1 cellular context compared by ENCODE assay signal in the genomic region with DNA sequence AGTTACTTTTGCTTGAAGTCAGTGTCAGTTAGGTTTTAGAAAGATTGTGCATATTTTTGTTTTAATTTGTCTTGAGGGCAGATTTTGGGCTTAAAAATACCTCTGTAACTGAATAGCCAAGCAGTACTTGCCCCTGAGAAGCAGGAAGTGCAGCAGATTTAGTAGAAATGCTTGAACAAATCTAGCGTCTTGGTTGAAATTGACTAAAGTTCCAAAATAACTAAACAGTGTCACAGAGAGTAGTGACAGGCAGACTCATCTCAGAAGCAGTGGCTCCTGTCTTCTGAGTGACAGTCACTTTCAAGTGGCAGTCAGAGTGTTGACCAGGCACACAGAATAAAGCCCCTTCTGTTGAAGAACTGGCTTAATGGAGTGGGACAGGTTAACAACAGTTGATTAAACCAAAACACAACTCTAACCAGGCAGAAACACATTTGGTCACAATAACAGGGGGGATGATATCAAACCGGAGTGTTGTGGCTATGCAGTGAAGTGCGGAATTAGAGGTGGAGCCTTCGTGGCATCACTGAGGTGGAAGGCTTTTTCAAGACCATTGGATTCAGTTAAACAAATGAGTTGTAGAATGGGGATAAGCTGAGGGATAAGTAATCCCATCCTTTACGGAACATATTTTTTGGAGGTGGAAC.
TF ChIP-seq lines count a peak whose summit lies in the region.

No MANE protein-coding gene starts in this region.

TF ChIP-seq in GM23338, 12 proteins besides CTCF, POLR2A, EP300 and RAD21 (continued from another document):
- TF ChIP-seq, protein P1, sequence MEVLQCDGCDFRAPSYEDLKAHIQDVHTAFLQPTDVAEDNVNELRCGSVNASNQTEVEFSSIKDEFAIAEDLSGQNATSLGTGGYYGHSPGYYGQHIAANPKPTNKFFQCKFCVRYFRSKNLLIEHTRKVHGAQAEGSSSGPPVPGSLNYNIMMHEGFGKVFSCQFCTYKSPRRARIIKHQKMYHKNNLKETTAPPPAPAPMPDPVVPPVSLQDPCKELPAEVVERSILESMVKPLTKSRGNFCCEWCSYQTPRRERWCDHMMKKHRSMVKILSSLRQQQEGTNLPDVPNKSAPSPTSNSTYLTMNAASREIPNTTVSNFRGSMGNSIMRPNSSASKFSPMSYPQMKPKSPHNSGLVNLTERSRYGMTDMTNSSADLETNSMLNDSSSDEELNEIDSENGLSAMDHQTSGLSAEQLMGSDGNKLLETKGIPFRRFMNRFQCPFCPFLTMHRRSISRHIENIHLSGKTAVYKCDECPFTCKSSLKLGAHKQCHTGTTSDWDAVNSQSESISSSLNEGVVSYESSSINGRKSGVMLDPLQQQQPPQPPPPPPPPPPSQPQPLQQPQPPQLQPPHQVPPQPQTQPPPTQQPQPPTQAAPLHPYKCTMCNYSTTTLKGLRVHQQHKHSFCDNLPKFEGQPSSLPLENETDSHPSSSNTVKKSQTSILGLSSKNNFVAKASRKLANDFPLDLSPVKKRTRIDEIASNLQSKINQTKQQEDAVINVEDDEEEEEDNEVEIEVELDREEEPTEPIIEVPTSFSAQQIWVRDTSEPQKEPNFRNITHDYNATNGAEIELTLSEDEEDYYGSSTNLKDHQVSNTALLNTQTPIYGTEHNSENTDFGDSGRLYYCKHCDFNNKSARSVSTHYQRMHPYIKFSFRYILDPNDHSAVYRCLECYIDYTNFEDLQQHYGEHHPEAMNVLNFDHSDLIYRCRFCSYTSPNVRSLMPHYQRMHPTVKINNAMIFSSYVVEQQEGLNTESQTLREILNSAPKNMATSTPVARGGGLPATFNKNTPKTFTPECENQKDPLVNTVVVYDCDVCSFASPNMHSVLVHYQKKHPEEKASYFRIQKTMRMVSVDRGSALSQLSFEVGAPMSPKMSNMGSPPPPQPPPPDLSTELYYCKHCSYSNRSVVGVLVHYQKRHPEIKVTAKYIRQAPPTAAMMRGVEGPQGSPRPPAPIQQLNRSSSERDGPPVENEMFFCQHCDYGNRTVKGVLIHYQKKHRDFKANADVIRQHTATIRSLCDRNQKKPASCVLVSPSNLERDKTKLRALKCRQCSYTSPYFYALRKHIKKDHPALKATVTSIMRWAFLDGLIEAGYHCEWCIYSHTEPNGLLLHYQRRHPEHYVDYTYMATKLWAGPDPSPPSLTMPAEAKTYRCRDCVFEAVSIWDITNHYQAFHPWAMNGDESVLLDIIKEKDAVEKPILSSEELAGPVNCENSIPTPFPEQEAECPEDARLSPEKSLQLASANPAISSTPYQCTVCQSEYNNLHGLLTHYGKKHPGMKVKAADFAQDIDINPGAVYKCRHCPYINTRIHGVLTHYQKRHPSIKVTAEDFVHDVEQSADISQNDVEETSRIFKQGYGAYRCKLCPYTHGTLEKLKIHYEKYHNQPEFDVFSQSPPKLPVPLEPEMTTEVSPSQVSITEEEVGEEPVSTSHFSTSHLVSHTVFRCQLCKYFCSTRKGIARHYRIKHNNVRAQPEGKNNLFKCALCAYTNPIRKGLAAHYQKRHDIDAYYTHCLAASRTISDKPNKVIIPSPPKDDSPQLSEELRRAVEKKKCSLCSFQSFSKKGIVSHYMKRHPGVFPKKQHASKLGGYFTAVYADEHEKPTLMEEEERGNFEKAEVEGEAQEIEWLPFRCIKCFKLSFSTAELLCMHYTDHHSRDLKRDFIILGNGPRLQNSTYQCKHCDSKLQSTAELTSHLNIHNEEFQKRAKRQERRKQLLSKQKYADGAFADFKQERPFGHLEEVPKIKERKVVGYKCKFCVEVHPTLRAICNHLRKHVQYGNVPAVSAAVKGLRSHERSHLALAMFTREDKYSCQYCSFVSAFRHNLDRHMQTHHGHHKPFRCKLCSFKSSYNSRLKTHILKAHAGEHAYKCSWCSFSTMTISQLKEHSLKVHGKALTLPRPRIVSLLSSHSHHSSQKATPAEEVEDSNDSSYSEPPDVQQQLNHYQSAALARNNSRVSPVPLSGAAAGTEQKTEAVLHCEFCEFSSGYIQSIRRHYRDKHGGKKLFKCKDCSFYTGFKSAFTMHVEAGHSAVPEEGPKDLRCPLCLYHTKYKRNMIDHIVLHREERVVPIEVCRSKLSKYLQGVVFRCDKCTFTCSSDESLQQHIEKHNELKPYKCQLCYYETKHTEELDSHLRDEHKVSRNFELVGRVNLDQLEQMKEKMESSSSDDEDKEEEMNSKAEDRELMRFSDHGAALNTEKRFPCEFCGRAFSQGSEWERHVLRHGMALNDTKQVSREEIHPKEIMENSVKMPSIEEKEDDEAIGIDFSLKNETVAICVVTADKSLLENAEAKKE (CRISPR knock-in tag; IDR thresholded peaks at IDR 0.05) = no peak
- TF ChIP-seq, protein P2, sequence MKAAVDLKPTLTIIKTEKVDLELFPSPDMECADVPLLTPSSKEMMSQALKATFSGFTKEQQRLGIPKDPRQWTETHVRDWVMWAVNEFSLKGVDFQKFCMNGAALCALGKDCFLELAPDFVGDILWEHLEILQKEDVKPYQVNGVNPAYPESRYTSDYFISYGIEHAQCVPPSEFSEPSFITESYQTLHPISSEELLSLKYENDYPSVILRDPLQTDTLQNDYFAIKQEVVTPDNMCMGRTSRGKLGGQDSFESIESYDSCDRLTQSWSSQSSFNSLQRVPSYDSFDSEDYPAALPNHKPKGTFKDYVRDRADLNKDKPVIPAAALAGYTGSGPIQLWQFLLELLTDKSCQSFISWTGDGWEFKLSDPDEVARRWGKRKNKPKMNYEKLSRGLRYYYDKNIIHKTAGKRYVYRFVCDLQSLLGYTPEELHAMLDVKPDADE (IDR thresholded peaks at IDR 0.05) = no peak
- TF ChIP-seq EZH2phosphoT487 (IDR thresholded peaks at IDR 0.05; ENCODE audit: unreplicated experiment) (no peak), ZNF114 (CRISPR knock-in tag; IDR thresholded peaks at IDR 0.05) (no peak), ZNF331 (CRISPR knock-in tag; IDR thresholded peaks at IDR 0.05; ENCODE audit: low read depth) (no peak)
